Comparison of ENCODE assay signal across 20 cellular contexts in the genomic region with DNA sequence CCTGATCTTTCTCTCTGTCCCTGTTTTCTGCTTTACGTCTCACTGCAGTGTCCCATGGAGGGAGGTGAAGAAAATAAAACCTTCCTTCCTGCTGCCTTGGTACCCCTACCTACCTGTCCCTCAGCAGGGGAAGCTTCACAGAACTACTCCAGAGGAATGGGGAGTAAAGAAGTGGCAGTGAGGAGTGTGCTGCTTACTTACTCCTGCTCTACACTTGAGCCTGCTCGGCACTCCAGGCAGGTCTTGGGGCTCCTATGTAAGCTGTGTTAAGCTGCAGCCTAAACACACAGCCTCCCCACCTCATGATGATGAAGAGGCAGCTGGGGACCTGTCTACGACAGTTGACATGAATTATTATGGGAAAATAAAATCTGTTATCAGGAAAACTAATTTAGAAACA.
"Had no signal": no experiment of that assay in that cellular context is flagged by ENCODE, and none has a peak within 500 bp of the region (broad histone marks: within the 10 kb centered on the region; RNA-seq: fewer than 3 reads in every experiment).

No MANE protein-coding gene starts in this region.

- H3K27ac ChIP-seq: ovary, tibial artery, upper lobe of left lung, uterus had no signal

- H3K27me3 ChIP-seq: dorsolateral prefrontal cortex, gastrocnemius medialis, ovary, tibial artery, upper lobe of left lung, uterus had no signal

- H3K4me3 ChIP-seq: dorsolateral prefrontal cortex, gastrocnemius medialis, mucosa of descending colon, ovary, tibial artery, upper lobe of left lung, uterus had no signal

- DNase-seq: cortex of kidney; dorsolateral prefrontal cortex; effector CD8-positive, alpha-beta T cell; gastrocnemius medialis; islet precursor cell; mammary epithelial cell; mucosa of descending colon; naive thymus-derived CD8-positive, alpha-beta T cell; ovary; right cardiac atrium; stimulated activated CD4-positive, alpha-beta T cell treated with anti-CD3 and anti-CD28 coated beads, Interleukin-4, amount 100 ng/mL, for 1 hour; stimulated activated CD8-positive, alpha-beta memory T cell treated with anti-CD3 and anti-CD28 coated beads, Interleukin-4, amount 100 ng/mL, for 48 hours; tibial artery; upper lobe of left lung; uterus had no signal

- H3K27me3 Mint-ChIP-seq: naive thymus-derived CD8-positive, alpha-beta T cell; stimulated activated memory B cell treated with anti-CD40 and anti-IgM and Interleukin-4, amounts not matched to agents 10 μg/mL and 1 μg/mL and 100 μg/mL, for 72 hours; stimulated activated naive CD8-positive, alpha-beta T cell treated with anti-CD3 and anti-CD28 coated beads, Interleukin-15, Interleukin-2, amounts not matched to agents 100 ng/mL and 50 ng/mL, for 24 hours had no signal

- H3K4me3 Mint-ChIP-seq: naive thymus-derived CD8-positive, alpha-beta T cell; neural crest cell; stimulated activated memory B cell treated with anti-CD40 and anti-IgM and Interleukin-4, amounts not matched to agents 10 μg/mL and 1 μg/mL and 100 μg/mL, for 72 hours; stimulated activated naive CD8-positive, alpha-beta T cell treated with anti-CD3 and anti-CD28 coated beads, Interleukin-15, Interleukin-2, amounts not matched to agents 100 ng/mL and 50 ng/mL, for 24 hours had no signal

- H3K36me3 ChIP-seq: uterus had no signal

- H3K4me1 Mint-ChIP-seq: naive thymus-derived CD8-positive, alpha-beta T cell; neural crest cell; stimulated activated memory B cell treated with anti-CD40 and anti-IgM and Interleukin-4, amounts not matched to agents 10 μg/mL and 1 μg/mL and 100 μg/mL, for 72 hours had no signal

- H3K27ac Mint-ChIP-seq: stimulated activated memory B cell treated with anti-CD40 and anti-IgM and Interleukin-4, amounts not matched to agents 10 μg/mL and 1 μg/mL and 100 μg/mL, for 72 hours; stimulated activated naive CD8-positive, alpha-beta T cell treated with anti-CD3 and anti-CD28 coated beads, Interleukin-15, Interleukin-2, amounts not matched to agents 100 ng/mL and 50 ng/mL, for 24 hours had no signal

- ATAC-seq: esophagus mucosa; gastrocnemius medialis; left lobe of liver; mucosa of descending colon; naive thymus-derived CD8-positive, alpha-beta T cell; right cardiac atrium; stimulated activated memory B cell treated with anti-CD40 and anti-IgM and Interleukin-4, amounts not matched to agents 10 μg/mL and 1 μg/mL and 100 μg/mL, for 72 hours had no signal

- H3K4me1 ChIP-seq: gastrocnemius medialis, tibial artery, upper lobe of left lung, uterus had no signal
